Comparison of ENCODE assay signal across 13 cellular contexts in genomic region chr3:40765884-40766283, GRCh38.
DNase-seq lines count a peak whose midpoint lies in the region; ATAC-seq and TF ChIP-seq lines count a peak whose summit lies in the region.
"Had no signal": no experiment of that assay in that cellular context is flagged by ENCODE, and none has a peak within 500 bp of the region (broad histone marks: within the 10 kb centered on the region; RNA-seq: fewer than 3 reads in every experiment).

No MANE protein-coding gene starts in this region.

- peak; percentile 19 for ATAC-seq in activated CD4-positive, alpha-beta T cell treated with anti-CD3 and anti-CD28 coated beads for 36 hours
- peak; percentile 72 for ATAC-seq in HG03045 (IDR thresholded peaks at IDR 0.05; ENCODE audit: unreplicated experiment)
- ATAC-seq in body of pancreas, result no peak
- ATAC-seq: activated CD8-positive, alpha-beta T cell treated with anti-CD3 and anti-CD28 coated beads, Interleukin-2, amount 10 ng/mL, durations not matched to agents 7 days and 5 days; activated naive CD8-positive, alpha-beta T cell treated with anti-CD3 and anti-CD28 coated beads, Interleukin-2, amount 50 U/mL, for 24 hours had no signal

- CTCF ChIA-PET in activated CD4-positive, alpha-beta T cell treated with anti-CD3 and anti-CD28 coated beads for 36 hours (lab: Charles Lee), result no interaction called here

- H3K36me3 ChIP-seq in neural progenitor cell (no peaks in the 10 kb centered on the region), body of pancreas (replicated peaks in 1 of 2; ENCODE audit: insufficient read depth in 1 of 2, low read depth in 2 of 2) (no peaks in the 10 kb centered on the region)

- H3K27me3 ChIP-seq in neural progenitor cell (no peaks in the 10 kb centered on the region), body of pancreas (no peaks in the 10 kb centered on the region)

- H2AFZ ChIP-seq in neural progenitor cell (replicated peaks), result no peak overlapping the region

- H3K9me3 ChIP-seq in neural progenitor cell (ENCODE audit: low read depth), result peaks cover 3% of the 10 kb centered on the region
- H3K9me3 ChIP-seq in body of pancreas, result peaks cover 0 to 4% (median 0%) of the 10 kb centered on the region in 3 donors

- no peaks in the 10 kb centered on the region for H3K79me2 ChIP-seq in neural progenitor cell (ENCODE audit: low read depth)

- H3K9me3 Mint-ChIP-seq in activated CD4-positive, alpha-beta T cell treated with anti-CD3 and anti-CD28 coated beads for 36 hours (ENCODE audit: low read depth), result peaks cover 3% of the 10 kb centered on the region
- peaks cover 6% of the 10 kb centered on the region for H3K9me3 Mint-ChIP-seq in neural progenitor cell

- peaks cover 6% of the 10 kb centered on the region for H3K4me1 Mint-ChIP-seq in activated CD4-positive, alpha-beta T cell treated with anti-CD3 and anti-CD28 coated beads for 36 hours
- no peaks in the 10 kb centered on the region for H3K4me1 Mint-ChIP-seq in neural progenitor cell
- H3K4me1 Mint-ChIP-seq: activated naive CD8-positive, alpha-beta T cell treated with anti-CD3 and anti-CD28 coated beads, Interleukin-2, amount 50 U/mL, for 24 hours had no signal

- in situ Hi-C loops in astrocyte of the spinal cord (cut with HindIII; ENCODE audit: low sequenced_read_pairs), result no loop called here

- intact Hi-C loops in activated CD4-positive, alpha-beta T cell treated with anti-CD3 and anti-CD28 coated beads for 36 hours (cut with DNase I, micrococcal nuclease), result no loop called here
- intact Hi-C loops in body of pancreas (cut with DNase I), result no loop called here

- no peak overlapping the region for H3K9ac ChIP-seq in neural progenitor cell

- H4K20me1 ChIP-seq in neural progenitor cell (ENCODE audit: low read depth), result no peaks in the 10 kb centered on the region

- H3K27ac Mint-ChIP-seq in activated CD4-positive, alpha-beta T cell treated with anti-CD3 and anti-CD28 coated beads for 36 hours, result no peak overlapping the region
- no peak overlapping the region for H3K27ac Mint-ChIP-seq in neural progenitor cell
- H3K27ac Mint-ChIP-seq: activated CD8-positive, alpha-beta T cell treated with anti-CD3 and anti-CD28 coated beads, Interleukin-2, amount 10 ng/mL, durations not matched to agents 7 days and 5 days; activated naive CD8-positive, alpha-beta T cell treated with anti-CD3 and anti-CD28 coated beads, Interleukin-2, amount 50 U/mL, for 24 hours; natural killer cell treated with Interleukin-12 subunit alpha and Interleukin-12 subunit beta and Interleukin-15 and Interleukin-18, amount 100 ng/mL, for 72 hours had no signal

- H3K4me2 ChIP-seq in neural progenitor cell, result no peak overlapping the region

- POLR2A ChIA-PET in activated CD4-positive, alpha-beta T cell treated with anti-CD3 and anti-CD28 coated beads for 36 hours (lab: Charles Lee), result no interaction called here

- no peak for TF ChIP-seq POLR2A in body of pancreas (IDR thresholded peaks at IDR 0.05)

- no peak overlapping the region for H3K4me3 Mint-ChIP-seq in activated CD4-positive, alpha-beta T cell treated with anti-CD3 and anti-CD28 coated beads for 36 hours
- no peak overlapping the region for H3K4me3 Mint-ChIP-seq in neural progenitor cell
- H3K4me3 Mint-ChIP-seq: activated CD8-positive, alpha-beta T cell treated with anti-CD3 and anti-CD28 coated beads, Interleukin-2, amount 10 ng/mL, durations not matched to agents 7 days and 5 days; activated naive CD8-positive, alpha-beta T cell treated with anti-CD3 and anti-CD28 coated beads, Interleukin-2, amount 50 U/mL, for 24 hours; natural killer cell treated with Interleukin-12 subunit alpha and Interleukin-12 subunit beta and Interleukin-15 and Interleukin-18, amount 100 ng/mL, for 72 hours had no signal

- peaks cover 8% of the 10 kb centered on the region for H3K4me1 ChIP-seq in neural progenitor cell
- no peaks in the 10 kb centered on the region for H3K4me1 ChIP-seq in body of pancreas

- H3K27me3 Mint-ChIP-seq in activated CD4-positive, alpha-beta T cell treated with anti-CD3 and anti-CD28 coated beads for 36 hours, result peaks cover 6% of the 10 kb centered on the region
- H3K27me3 Mint-ChIP-seq in neural progenitor cell (ENCODE audit: insufficient read depth, low read depth), result peaks cover 2% of the 10 kb centered on the region

- H3K27ac ChIP-seq in neural progenitor cell (no peak overlapping the region), body of pancreas (no peak overlapping the region)

- no peaks in the 10 kb centered on the region for H3K36me3 Mint-ChIP-seq in activated CD4-positive, alpha-beta T cell treated with anti-CD3 and anti-CD28 coated beads for 36 hours (ENCODE audit: low read depth)
- no peaks in the 10 kb centered on the region for H3K36me3 Mint-ChIP-seq in neural progenitor cell
- H3K36me3 Mint-ChIP-seq: natural killer cell treated with Interleukin-12 subunit alpha and Interleukin-12 subunit beta and Interleukin-15 and Interleukin-18, amount 100 ng/mL, for 72 hours had no signal

- H3K4me3 ChIP-seq in astrocyte of the spinal cord (ENCODE audit: low read depth, low read length), result no peak overlapping the region
- no peak overlapping the region for H3K4me3 ChIP-seq in neural progenitor cell
- no peak overlapping the region for H3K4me3 ChIP-seq in body of pancreas

- no peaks in the 10 kb centered on the region for H3F3A ChIP-seq in neural progenitor cell (ENCODE audit: low read depth)

- TF ChIP-seq CTCF in astrocyte of the spinal cord (IDR thresholded peaks at IDR 0.05; ENCODE audit: low read depth, low read length), result no peak
- no peak for TF ChIP-seq CTCF in neural progenitor cell (IDR thresholded peaks at IDR 0.05)
- no peak for TF ChIP-seq CTCF in body of pancreas (IDR thresholded peaks at IDR 0.05)

- WGBS in body of pancreas, 2 donors, result 62% methylated on average over 3 of the region's 3 CpGs

- no peak for DNase-seq in activated CD4-positive, alpha-beta T cell treated with anti-CD3 and anti-CD28 coated beads for 36 hours
- no peak for DNase-seq in activated CD4-positive, alpha-beta T cell treated with anti-CD3 and anti-CD28 coated beads, Interleukin-2, amount 50 U/mL, for 4 hours
- peak; percentile 48 for DNase-seq in astrocyte of the spinal cord (ENCODE audit: low read depth, low spot score)
- DNase-seq in stromal cell of bone marrow (ENCODE audit: low read depth), result peak; percentile 97
- no peak for DNase-seq in inferior parietal cortex (ENCODE audit: extremely low spot score)
- no peak for DNase-seq in neural progenitor cell (ENCODE audit: low spot score)
- DNase-seq in body of pancreas, result no peak
- DNase-seq: 8988T; activated CD8-positive, alpha-beta T cell treated with anti-CD3 and anti-CD28 coated beads, Interleukin-2, amount 10 ng/mL, durations not matched to agents 7 days and 5 days; activated naive CD8-positive, alpha-beta T cell treated with anti-CD3 and anti-CD28 coated beads, Interleukin-2, amount 50 U/mL, for 24 hours; NCI-H1048 had no signal

Comparison
In these comparisons a context has a peak if more than half of its experiments do, and no peak if none do; other contexts are left out.
1. DNase-seq: peak in astrocyte of the spinal cord (single experiment) and stromal cell of bone marrow (single experiment); none in activated CD4-positive, alpha-beta T cell treated with anti-CD3 and anti-CD28 coated beads for 36 hours (single experiment), activated CD4-positive, alpha-beta T cell treated with anti-CD3 and anti-CD28 coated beads, Interleukin-2, amount 50 U/mL, for 4 hours (0 of 2), inferior parietal cortex (single experiment), neural progenitor cell (single experiment) and body of pancreas (0 of 4).